ENCODE assay signal across 1 cellular context in genomic region chr10:4141471-4141870, GRCh38.
TF ChIP-seq lines count a peak whose summit lies in the region.

No MANE protein-coding gene starts in this region.

TF ChIP-seq in GM12878, 131 proteins besides CTCF, POLR2A, EP300 and RAD21 (continued from another document):
- TF ChIP-seq ZBTB33 (IDR thresholded peaks at IDR 0.05), result no peak
- TF ChIP-seq GATAD2B (conservative IDR thresholded peaks at IDR 0.05; ENCODE audit: low read depth), result no peak
- no peak for TF ChIP-seq RFX5 (IDR thresholded peaks at IDR 0.05; ENCODE audit: low read depth, low read length)
- no peak for TF ChIP-seq TARDBP (IDR thresholded peaks at IDR 0.05; ENCODE audit: borderline replicate concordance)
- no peak for TF ChIP-seq RUNX3 (IDR thresholded peaks at IDR 0.05; ENCODE audit: low read length)
